ENCODE assay signal across 9 cellular contexts in the genomic region with DNA sequence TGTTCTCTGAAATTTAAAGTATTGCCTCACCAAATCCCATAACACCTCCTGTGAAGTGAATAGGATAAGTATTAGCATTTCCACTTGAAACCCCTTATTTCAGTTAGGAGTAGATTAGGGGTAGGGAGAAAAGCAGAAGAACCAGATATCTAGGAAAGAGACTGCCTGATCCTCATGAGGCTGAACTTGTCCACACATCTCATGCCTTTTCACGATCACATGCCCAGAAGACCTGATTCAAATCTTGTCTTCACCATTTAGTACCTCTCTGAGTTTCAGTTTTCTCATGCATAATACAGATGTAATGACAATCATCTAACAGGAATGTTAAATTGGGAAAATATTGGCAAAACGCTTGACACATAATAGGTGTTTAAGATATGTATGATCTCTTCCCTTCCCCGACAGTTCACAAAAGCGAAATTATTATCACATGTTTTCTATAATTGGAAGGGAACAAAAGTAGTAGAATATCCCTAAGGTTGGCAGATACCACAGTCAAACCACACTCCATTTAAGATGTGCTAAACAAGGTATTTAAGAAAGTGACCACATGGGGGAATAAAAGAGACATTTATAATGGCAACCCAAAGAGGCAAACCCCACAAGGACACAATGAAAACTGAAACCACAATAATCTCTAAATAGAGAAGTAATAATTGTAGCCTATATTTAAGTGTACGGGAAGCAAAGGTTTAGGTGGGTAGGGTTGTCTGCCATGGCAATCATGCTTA. TPM values are rescaled to one million over a fixed set of nuclear protein-coding genes. Genes with fewer than 3 reads are reported as not detected.
DNase-seq lines count a peak whose midpoint lies in the region; ATAC-seq lines count a peak whose summit lies in the region.
"Had no signal": no experiment of that assay in that cellular context is flagged by ENCODE, and none has a peak within 500 bp of the region (broad histone marks: within the 10 kb centered on the region; RNA-seq: fewer than 3 reads in every experiment).

No MANE protein-coding gene starts in this region.

- no peaks in the 10 kb centered on the region for H3K36me3 ChIP-seq in trophoblast cell (ENCODE audit: control insufficient read depth in 1 of 2, insufficient read depth in 2 of 2, low read length in 2 of 2)

- peak; percentile 70 for ATAC-seq in GM19455 (IDR thresholded peaks at IDR 0.05; ENCODE audit: unreplicated experiment)
- peak; percentile 58 for ATAC-seq in HG03457 (IDR thresholded peaks at IDR 0.05; ENCODE audit: unreplicated experiment)
- no peak for ATAC-seq in GM19467 (IDR thresholded peaks at IDR 0.05; ENCODE audit: unreplicated experiment)

- H3K4me2 ChIP-seq in trophoblast cell (ENCODE audit: low read length), result no peak overlapping the region

- no peak overlapping the region for H3K4ac ChIP-seq in trophoblast cell (ENCODE audit: low read depth, low read length)

- no peaks in the 10 kb centered on the region for H3K79me1 ChIP-seq in trophoblast cell (ENCODE audit: low read length)

- no peak overlapping the region for H3K27ac ChIP-seq in trophoblast cell (ENCODE audit: low read depth, low read length)

- no peak overlapping the region for H4K8ac ChIP-seq in trophoblast cell (ENCODE audit: low read depth, low read length)

- H2BK120ac ChIP-seq in trophoblast cell (ENCODE audit: insufficient read depth, low read length, poor library complexity), result no peak overlapping the region

- no peak overlapping the region for H2AK5ac ChIP-seq in trophoblast cell (ENCODE audit: low read length)

- no peaks in the 10 kb centered on the region for H3K4me1 ChIP-seq in trophoblast cell (ENCODE audit: control insufficient read depth in 1 of 2, insufficient read depth in 2 of 2, low read length in 2 of 2)

- no peaks in the 10 kb centered on the region for H3K9me3 ChIP-seq in trophoblast cell (ENCODE audit: insufficient read depth, low read depth, low read length)

- H3K4me3 ChIP-seq in trophoblast cell (ENCODE audit: low read depth, low read length), result no peak overlapping the region

- no peak overlapping the region for H2BK12ac ChIP-seq in trophoblast cell (ENCODE audit: low read length)

- H4K12ac ChIP-seq in trophoblast cell (ENCODE audit: low read depth, low read length), result no peak overlapping the region

- no peak overlapping the region for H4K91ac ChIP-seq in trophoblast cell (ENCODE audit: low read depth, low read length)

- DNase-seq in EL, result peak; percentile 18
- peak; percentile 11 for DNase-seq in SW480 (ENCODE audit: low spot score)
- DNase-seq in medulla oblongata (ENCODE audit: extremely low spot score), result no peak
- DNase-seq in dermis blood vessel endothelial cell, result no peak
- DNase-seq in trophoblast cell, result no peak

- H3K18ac ChIP-seq in trophoblast cell (ENCODE audit: low read length), result no peak overlapping the region

- no peaks in the 10 kb centered on the region for H3K27me3 ChIP-seq in trophoblast cell (ENCODE audit: insufficient read depth, low read length)

- H2AFZ ChIP-seq in trophoblast cell (ENCODE audit: insufficient read depth, low read length, poor library complexity), result no peak overlapping the region

- no peak overlapping the region for H2BK5ac ChIP-seq in trophoblast cell (ENCODE audit: low read depth, low read length, poor library complexity)

- H3K9ac ChIP-seq in trophoblast cell (ENCODE audit: low read length), result no peak overlapping the region

- H3K23ac ChIP-seq in trophoblast cell (ENCODE audit: low read length), result no peak overlapping the region

- no CpG with 5 or more reads among the region's 5 CpGs for WGBS in trophoblast cell (ENCODE audit: extremely low coverage, insufficient coverage, insufficient read length)

- H3K14ac ChIP-seq in trophoblast cell (ENCODE audit: low read length), result no peak overlapping the region

- H3K79me2 ChIP-seq in trophoblast cell (ENCODE audit: control insufficient read depth, insufficient read depth, low read length, poor library complexity), result no peaks in the 10 kb centered on the region

RNA-seq across cellular contexts. Expression of a gene that starts 25.2 kb away (rescaled TPM):
- total RNA-seq in dermis blood vessel endothelial cell, result under 0.01 TPM in 1 of 2 replicates, not detected in the other
- polyA plus RNA-seq in trophoblast cell (2013), result 0.17 and 0.25 TPM in 2 replicates
- total RNA-seq: dermis microvascular lymphatic vessel endothelial cell had no signal

Comparison
In these comparisons a context has a peak if more than half of its experiments do, and no peak if none do; other contexts are left out.
1. DNase-seq: peak in EL (single experiment) and SW480 (single experiment); none in medulla oblongata (single experiment), dermis blood vessel endothelial cell (single experiment) and trophoblast cell (0 of 2).